1 cellular context compared by ENCODE assay signal in genomic region chr7:3942778-3943177, GRCh38.
A peak's percentile ranks its signal among the peaks of the same experiment; 100 is the strongest.
TF ChIP-seq lines count a peak whose summit lies in the region.

No MANE protein-coding gene starts in this region.

TF ChIP-seq in K562, 482 proteins besides CTCF, POLR2A, EP300 and RAD21 (continued from another document):
- TF ChIP-seq, protein P1, sequence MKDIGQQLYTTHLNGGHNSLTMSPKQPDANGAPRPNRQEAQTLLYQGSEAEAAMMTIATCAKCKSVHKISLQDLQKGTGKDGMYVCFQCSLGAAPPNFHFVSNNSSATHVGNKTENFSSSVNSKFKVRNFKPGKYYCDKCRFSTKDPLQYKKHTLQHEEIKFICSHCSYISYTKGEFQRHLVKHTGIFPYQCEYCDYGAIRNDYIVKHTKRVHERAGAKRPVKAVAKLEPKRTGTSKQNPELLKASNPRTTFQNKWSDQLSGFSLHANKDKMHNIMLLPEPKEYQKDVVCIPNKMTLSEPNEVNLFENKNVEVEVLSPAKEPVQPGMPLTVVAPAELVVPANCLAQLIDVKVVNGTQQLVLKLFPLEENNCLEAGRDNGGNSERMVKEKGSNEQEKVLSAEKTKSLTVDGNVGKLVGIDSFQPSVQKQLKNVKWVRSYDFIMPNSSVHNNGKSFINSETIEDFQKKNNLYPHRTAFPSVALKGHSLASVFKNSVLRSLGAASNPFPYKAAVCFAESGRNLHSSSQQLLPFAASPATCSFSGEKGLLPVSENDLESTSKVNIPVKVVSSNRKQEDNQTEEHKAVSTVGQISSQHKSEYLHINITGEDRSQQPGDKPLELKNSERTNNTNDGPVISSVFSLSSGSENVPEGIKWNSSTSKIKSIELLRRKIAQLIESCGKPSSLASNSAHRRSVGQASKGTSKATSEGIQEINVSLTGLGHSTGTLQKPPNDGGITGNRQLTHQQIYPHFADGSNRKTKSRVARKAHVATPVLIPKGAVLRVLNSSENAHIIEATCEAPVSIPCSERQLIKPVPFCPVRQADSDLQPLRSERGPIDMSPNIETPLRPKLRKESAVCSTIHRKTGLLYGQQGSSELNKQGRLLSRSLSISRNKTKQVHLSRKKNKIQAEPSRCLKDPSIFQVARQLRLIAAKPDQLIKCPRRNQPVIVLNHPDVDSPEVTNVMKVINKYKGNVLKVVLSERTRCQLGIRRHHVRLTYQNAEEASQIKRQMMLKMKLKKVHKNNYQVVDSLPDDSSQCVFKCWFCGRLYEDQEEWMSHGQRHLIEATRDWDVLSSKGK (CRISPR knock-in tag; IDR thresholded peaks at IDR 0.05), result no peak
- TF ChIP-seq NFE2 (IDR thresholded peaks at IDR 0.05; ENCODE audit: low read depth), result 0 out of 2 replicates have a peak, but pooled peaks have one; percentile 35
- TF ChIP-seq, protein P2, sequence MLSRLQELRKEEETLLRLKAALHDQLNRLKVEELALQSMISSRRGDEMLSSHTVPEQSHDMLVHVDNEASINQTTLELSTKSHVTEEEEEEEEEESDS (CRISPR knock-in tag; IDR thresholded peaks at IDR 0.05), result no peak
- TF ChIP-seq, protein P3, sequence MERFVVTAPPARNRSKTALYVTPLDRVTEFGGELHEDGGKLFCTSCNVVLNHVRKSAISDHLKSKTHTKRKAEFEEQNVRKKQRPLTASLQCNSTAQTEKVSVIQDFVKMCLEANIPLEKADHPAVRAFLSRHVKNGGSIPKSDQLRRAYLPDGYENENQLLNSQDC (CRISPR knock-in tag; IDR thresholded peaks at IDR 0.05), result no peak
- no peak for TF ChIP-seq SLC30A9 (CRISPR knock-in tag; IDR thresholded peaks at IDR 0.05)
- no peak for TF ChIP-seq ZFX (CRISPR knock-in tag; IDR thresholded peaks at IDR 0.05)
- no peak for TF ChIP-seq E2F3 (CRISPR knock-in tag; IDR thresholded peaks at IDR 0.05)
- peak; percentile 46; the same call in 1 of the 2 replicates for TF ChIP-seq ZNF316 (IDR thresholded peaks at IDR 0.05)
- TF ChIP-seq ZNF324 (CRISPR knock-in tag; IDR thresholded peaks at IDR 0.05), result no peak
- TF ChIP-seq NR3C1 (CRISPR knock-in tag; IDR thresholded peaks at IDR 0.05), result no peak
- TF ChIP-seq, protein P4, sequence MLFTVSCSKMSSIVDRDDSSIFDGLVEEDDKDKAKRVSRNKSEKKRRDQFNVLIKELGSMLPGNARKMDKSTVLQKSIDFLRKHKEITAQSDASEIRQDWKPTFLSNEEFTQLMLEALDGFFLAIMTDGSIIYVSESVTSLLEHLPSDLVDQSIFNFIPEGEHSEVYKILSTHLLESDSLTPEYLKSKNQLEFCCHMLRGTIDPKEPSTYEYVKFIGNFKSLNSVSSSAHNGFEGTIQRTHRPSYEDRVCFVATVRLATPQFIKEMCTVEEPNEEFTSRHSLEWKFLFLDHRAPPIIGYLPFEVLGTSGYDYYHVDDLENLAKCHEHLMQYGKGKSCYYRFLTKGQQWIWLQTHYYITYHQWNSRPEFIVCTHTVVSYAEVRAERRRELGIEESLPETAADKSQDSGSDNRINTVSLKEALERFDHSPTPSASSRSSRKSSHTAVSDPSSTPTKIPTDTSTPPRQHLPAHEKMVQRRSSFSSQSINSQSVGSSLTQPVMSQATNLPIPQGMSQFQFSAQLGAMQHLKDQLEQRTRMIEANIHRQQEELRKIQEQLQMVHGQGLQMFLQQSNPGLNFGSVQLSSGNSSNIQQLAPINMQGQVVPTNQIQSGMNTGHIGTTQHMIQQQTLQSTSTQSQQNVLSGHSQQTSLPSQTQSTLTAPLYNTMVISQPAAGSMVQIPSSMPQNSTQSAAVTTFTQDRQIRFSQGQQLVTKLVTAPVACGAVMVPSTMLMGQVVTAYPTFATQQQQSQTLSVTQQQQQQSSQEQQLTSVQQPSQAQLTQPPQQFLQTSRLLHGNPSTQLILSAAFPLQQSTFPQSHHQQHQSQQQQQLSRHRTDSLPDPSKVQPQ (CRISPR knock-in tag; IDR thresholded peaks at IDR 0.05; ENCODE audit: borderline replicate concordance), result no peak
- TF ChIP-seq BACH1 (tag; IDR thresholded peaks at IDR 0.05), result peak; percentile 50; the same call in 1 of the 2 replicates
- TF ChIP-seq MTA2 (IDR thresholded peaks at IDR 0.05; ENCODE audit: low read depth), result no peak
